9 cellular contexts compared by ENCODE assay signal in the genomic region with DNA sequence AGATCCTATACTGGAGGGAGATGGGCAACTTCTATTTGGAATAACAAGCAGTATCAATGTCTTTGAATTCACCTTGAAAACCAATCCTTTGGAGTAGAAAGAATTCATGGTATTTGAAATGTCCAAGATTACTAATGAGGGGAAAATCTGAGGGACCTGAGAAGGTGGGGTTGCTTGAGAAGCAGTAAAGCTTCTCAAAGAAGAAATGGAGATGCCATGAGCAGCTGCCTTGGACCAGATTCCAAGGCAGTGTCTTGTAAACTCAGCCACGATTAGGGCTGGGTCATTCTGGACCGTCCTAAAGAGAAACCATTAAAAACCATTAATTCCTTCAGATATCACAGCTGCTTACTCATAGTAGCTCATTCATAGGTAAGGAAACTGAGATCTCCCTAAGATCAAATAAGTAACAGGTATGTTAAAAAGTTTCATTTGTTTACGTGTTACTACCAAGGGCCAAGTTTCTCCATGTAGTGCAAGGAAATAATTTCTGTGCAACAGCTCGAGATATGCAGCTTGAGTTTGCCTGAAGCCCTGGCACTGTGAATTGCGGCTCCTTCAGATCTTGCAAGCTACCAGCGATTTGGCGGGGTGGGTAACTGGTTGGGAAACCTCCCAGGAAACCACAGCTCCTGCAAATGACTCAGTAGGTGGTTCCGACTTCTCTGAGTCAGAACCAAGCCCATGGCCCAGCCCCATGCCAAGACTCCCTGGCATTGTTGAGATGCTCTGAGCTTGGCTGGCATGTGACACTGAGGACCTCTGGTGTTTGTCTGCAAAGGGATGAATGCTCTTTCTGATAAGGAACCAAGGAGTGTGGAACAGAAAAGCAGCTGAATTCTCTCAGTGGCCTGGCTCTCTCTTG.
DNase-seq lines count a peak whose midpoint lies in the region; ATAC-seq, FAIRE-seq and TF ChIP-seq lines count a peak whose summit lies in the region.
"Had no signal": no experiment of that assay in that cellular context is flagged by ENCODE, and none has a peak within 500 bp of the region (broad histone marks: within the 10 kb centered on the region; RNA-seq: fewer than 3 reads in every experiment).

No MANE protein-coding gene starts in this region.

- H3K9me3 Mint-ChIP-seq in natural killer cell: no peaks in the 10 kb centered on the region

- H3K36me3 Mint-ChIP-seq in T-helper 17 cell (ENCODE audit: low read depth): no peaks in the 10 kb centered on the region
- H3K36me3 Mint-ChIP-seq in natural killer cell: no peaks in the 10 kb centered on the region

- H3K4me3 Mint-ChIP-seq in T-helper 17 cell: peak overlapping the region; percentile 31
- no peak overlapping the region for H3K4me3 Mint-ChIP-seq in natural killer cell

- H3K27me3 Mint-ChIP-seq in T-helper 17 cell (peaks cover 7% of the 10 kb centered on the region), natural killer cell (ENCODE audit: low read depth in 2 of 2) (peaks cover 6 to 9% of the 10 kb centered on the region in 2 donors)

- FAIRE-seq in urothelium cell line (lab: Jason Lieb, UNC): peak; percentile 93
- FAIRE-seq: islet of Langerhans had no signal

- ATAC-seq in T-helper 17 cell: peak; percentile 96
- peak in 2 of 3 donors; percentile 36 to 57 for ATAC-seq in natural killer cell
- ATAC-seq in GM18511 (IDR thresholded peaks at IDR 0.05; ENCODE audit: unreplicated experiment): no peak

- intact Hi-C loops in natural killer cell (cut with micrococcal nuclease): no loop called here

- H3K4me1 Mint-ChIP-seq in T-helper 17 cell (peaks cover 17% of the 10 kb centered on the region), natural killer cell (no peaks in the 10 kb centered on the region)

- DNase-seq in ELF-1 (ENCODE audit: low read depth, low spot score): peak; percentile 6
- peak; percentile 34 to 60 (median 51) for DNase-seq in T-helper 17 cell
- DNase-seq in astrocyte of the hippocampus (ENCODE audit: low read depth, low spot score): peak; percentile 84
- no peak for DNase-seq in natural killer cell
- DNase-seq in urothelium cell line (ENCODE audit: low spot score): peak; percentile 89
- DNase-seq in NCI-H526 treated with DMSO at 0.1 percent for 48 hours (lab: John Stamatoyannopoulos, UW): no peak
- no peak for DNase-seq in NOMO-1 treated with DMSO at 0.1 percent for 48 hours (lab: John Stamatoyannopoulos, UW; ENCODE audit: unreplicated experiment)

- no peak for TF ChIP-seq CTCF in natural killer cell (IDR thresholded peaks at IDR 0.05)

- peak overlapping the region; percentile 32 for H3K27ac Mint-ChIP-seq in T-helper 17 cell
- no peak overlapping the region for H3K27ac Mint-ChIP-seq in natural killer cell

- H3K9me3 ChIP-seq in T-helper 17 cell (ENCODE audit: control insufficient read depth, low read length, poor library complexity, severe bottlenecking): no peaks in the 10 kb centered on the region

Comparison
In these comparisons a context has a peak if more than half of its experiments do, and no peak if none do; other contexts are left out.
1. DNase-seq: peak in ELF-1 (single experiment), T-helper 17 cell (3 of 3), astrocyte of the hippocampus (single experiment) and urothelium cell line (single experiment); none in natural killer cell (single experiment), NCI-H526 treated with DMSO at 0.1 percent for 48 hours (single experiment) and NOMO-1 treated with DMSO at 0.1 percent for 48 hours (single experiment).